11 cellular contexts compared by ENCODE assay signal in the genomic region with DNA sequence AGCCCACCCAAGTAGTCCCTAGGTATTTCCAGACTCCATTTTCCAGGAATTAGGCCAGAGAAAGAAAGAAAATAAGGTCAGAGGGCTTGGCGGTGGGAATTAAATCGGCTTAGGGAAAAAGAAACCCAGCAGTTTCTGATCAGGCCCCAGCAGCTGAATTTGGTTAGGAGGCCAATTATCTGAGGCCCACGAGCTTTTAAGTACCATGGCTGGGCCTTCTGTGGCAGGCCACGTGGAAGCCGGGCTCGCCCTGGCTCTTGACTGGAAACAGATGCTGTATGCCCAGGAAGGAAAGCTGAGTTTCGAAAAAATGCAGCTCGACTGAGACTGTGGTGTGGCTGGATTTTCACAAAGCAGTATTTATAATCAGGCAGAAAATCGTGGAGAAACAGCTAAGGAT.
DNase-seq lines count a peak whose midpoint lies in the region; ATAC-seq and TF ChIP-seq lines count a peak whose summit lies in the region.
"Had no signal": no experiment of that assay in that cellular context is flagged by ENCODE, and none has a peak within 500 bp of the region (broad histone marks: within the 10 kb centered on the region; RNA-seq: fewer than 3 reads in every experiment).

No MANE protein-coding gene starts in this region.

- H3K4me1 ChIP-seq in tibial artery, result peaks cover 0 to 11% (median 5%) of the 10 kb centered on the region in 4 donors

- H3K27ac ChIP-seq in caudate nucleus (ENCODE audit: low read depth, low read length), result peak overlapping the region; percentile 23
- no peak overlapping the region for H3K27ac ChIP-seq in tibial artery
- H3K27ac ChIP-seq: thoracic aorta had no signal

- H3K27me3 ChIP-seq in tibial artery, result no peaks in the 10 kb centered on the region

- peaks cover 0 to 2% of the 10 kb centered on the region in 2 donors for H3K9me3 Mint-ChIP-seq in activated T-cell treated with anti-CD3 and anti-CD28 coated beads, Interleukin-2, amount 50 U/mL, for 72 hours

- no peak for TF ChIP-seq CTCF in tibial artery (IDR thresholded peaks at IDR 0.05)

- intact Hi-C loops in tibial artery (cut with DNase I; ENCODE audit: low total_unique reads), result no loop called here

- peaks cover 7% of the 10 kb centered on the region for H3K27me3 Mint-ChIP-seq in activated T-cell treated with anti-CD3 and anti-CD28 coated beads, Interleukin-2, amount 50 U/mL, for 72 hours (ENCODE audit: low read depth)

- H3K36me3 Mint-ChIP-seq in activated T-cell treated with anti-CD3 and anti-CD28 coated beads, Interleukin-2, amount 50 U/mL, for 72 hours (ENCODE audit: insufficient read depth in 2 of 2), result no peaks in the 10 kb centered on the region

- H3K9me3 ChIP-seq in tibial artery, result no peaks in the 10 kb centered on the region
- H3K9me3 ChIP-seq: thoracic aorta had no signal

- DNase-seq in NCI-H2107 treated with DMSO at 0.1 percent for 48 hours (lab: John Stamatoyannopoulos, UW; ENCODE audit: unreplicated experiment), result peak; percentile 41
- DNase-seq in NCI-H2107 (lab: John Stamatoyannopoulos, UW), result no peak
- peak in 4 of 61 donors; percentile 2 to 39 (median 10) for DNase-seq in caudate nucleus (lab: John Stamatoyannopoulos, UW)
- DNase-seq in left kidney (ENCODE audit: low read depth, low spot score), result peak; percentile 80
- DNase-seq in tibial artery, result peak; percentile 44 to 61
- no peak for DNase-seq in T-helper 2 cell
- DNase-seq in activated T-cell treated with anti-CD3 and anti-CD28 coated beads, Interleukin-2, amount 50 U/mL, for 72 hours, result no peak
- DNase-seq: NCI-H2029; stimulated activated CD4-positive, alpha-beta T cell treated with anti-CD3 and anti-CD28 coated beads, Interleukin-2, amount 100 ng/mL, for 24 hours had no signal

- peaks cover 0 to 5% (median 0%) of the 10 kb centered on the region in 3 donors for H3K36me3 ChIP-seq in tibial artery
- H3K36me3 ChIP-seq: thoracic aorta had no signal

- H3K4me1 Mint-ChIP-seq in activated T-cell treated with anti-CD3 and anti-CD28 coated beads, Interleukin-2, amount 50 U/mL, for 72 hours (ENCODE audit: low read depth), result peaks cover 4% of the 10 kb centered on the region

- H3K4me3 Mint-ChIP-seq in activated T-cell treated with anti-CD3 and anti-CD28 coated beads, Interleukin-2, amount 50 U/mL, for 72 hours, result no peak overlapping the region

- no peak overlapping the region for H3K4me3 ChIP-seq in tibial artery
- H3K4me3 ChIP-seq: thoracic aorta had no signal

- no peak overlapping the region for H3K27ac Mint-ChIP-seq in activated T-cell treated with anti-CD3 and anti-CD28 coated beads, Interleukin-2, amount 50 U/mL, for 72 hours

- ATAC-seq in GM19351 (IDR thresholded peaks at IDR 0.05; ENCODE audit: unreplicated experiment), result no peak
- ATAC-seq in activated T-cell treated with anti-CD3 and anti-CD28 coated beads, Interleukin-2, amount 50 U/mL, for 72 hours (replicated peaks in 1 of 2), result no peak

Comparison
In these comparisons a context has a peak if more than half of its experiments do, and no peak if none do; other contexts are left out.
1. DNase-seq: peak in NCI-H2107 treated with DMSO at 0.1 percent for 48 hours (single experiment), left kidney (single experiment) and tibial artery (2 of 2); none in NCI-H2107 (single experiment), T-helper 2 cell (0 of 5) and activated T-cell treated with anti-CD3 and anti-CD28 coated beads, Interleukin-2, amount 50 U/mL, for 72 hours (0 of 2).